Comparison of ENCODE assay signal across 9 cellular contexts in genomic region chr7:105014725-105015630, GRCh38. TPM values are rescaled to one million over a fixed set of nuclear protein-coding genes. Genes with fewer than 3 reads are reported as not detected.
DNase-seq lines count a peak whose midpoint lies in the region; ATAC-seq, FAIRE-seq and TF ChIP-seq lines count a peak whose summit lies in the region.
"Had no signal": no experiment of that assay in that cellular context is flagged by ENCODE, and none has a peak within 500 bp of the region (broad histone marks: within the 10 kb centered on the region; RNA-seq: fewer than 3 reads in every experiment).

No MANE protein-coding gene starts in this region.

- BruUV-seq in K562 (replicated peaks; lab: Mats Ljungman, UMichigan): TSS peak; percentile 42

- peak; percentile 64 for TF ChIP-seq POLR2A in K562 (conservative IDR thresholded peaks at IDR 0.05)

- DNase-seq in Daoy (ENCODE audit: low read depth) (peak; percentile 70), Karpas-422 (peak; percentile 80), K562 (ENCODE audit: extremely low read depth in 1 of 4, low spot score in 3 of 4) (peak; percentile 45 to 80 (median 66))

- H3K4me1 ChIP-seq in Karpas-422 (ENCODE audit: low read length) (peaks cover 61% of the 10 kb centered on the region), K562 (replicated peaks in 1 of 2; ENCODE audit: control insufficient read depth in 2 of 2, insufficient read depth in 2 of 2, low read length in 2 of 2) (peaks cover 7 to 21% of the 10 kb centered on the region in 2 experiments; a peak in 4 of 5 replicates), iPS-20b (ENCODE audit: insufficient read depth, low read length) (peaks cover 13% of the 10 kb centered on the region; the same call in 1 of the 2 replicates)

- peak overlapping the region; percentile 95 for H3K4me3 ChIP-seq in Karpas-422 (ENCODE audit: low read length)
- peak overlapping the region; percentile 78 for H3K4me3 ChIP-seq in K562
- peak overlapping the region; percentile 90 for H3K4me3 ChIP-seq in iPS-20b (ENCODE audit: low read length)
- H3K4me3 ChIP-seq in skin epidermis: peak overlapping the region; percentile 73 to 95 (median 89)

- peaks cover 38% of the 10 kb centered on the region for H3K36me3 Mint-ChIP-seq in T-helper 1 cell treated with Interleukin-12 subunit alpha and Interleukin-12 subunit beta and Interleukin-4 antibody, amounts not matched to agents 30 μg/mL and 1 μg/mL, for 36 hours (ENCODE audit: low read depth)

- H3K36me3 ChIP-seq in Karpas-422 (ENCODE audit: insufficient read depth, low read length) (peaks cover 14% of the 10 kb centered on the region; the same call in 1 of the 2 replicates), K562 (ENCODE audit: control insufficient read depth, insufficient read depth, low read length) (peaks cover 16% of the 10 kb centered on the region), iPS-20b (ENCODE audit: insufficient read depth, low read depth, low read length) (peaks cover 10% of the 10 kb centered on the region; the same call in 1 of the 2 replicates)

- peaks cover 3% of the 10 kb centered on the region for H3K27me3 Mint-ChIP-seq in T-helper 1 cell treated with Interleukin-12 subunit alpha and Interleukin-12 subunit beta and Interleukin-4 antibody, amounts not matched to agents 30 μg/mL and 1 μg/mL, for 36 hours (ENCODE audit: low read depth)

- peak; percentile 38 for ATAC-seq in K562
- ATAC-seq in GM19395 (IDR thresholded peaks at IDR 0.05; ENCODE audit: unreplicated experiment): no peak
- no peak for ATAC-seq in HG03135 (IDR thresholded peaks at IDR 0.05; ENCODE audit: unreplicated experiment)

- no peaks in the 10 kb centered on the region for H3K27me3 ChIP-seq in Karpas-422 (ENCODE audit: low read length)
- H3K27me3 ChIP-seq in K562 (ENCODE audit: control insufficient read depth in 2 of 2, insufficient read depth in 2 of 2, low read length in 2 of 2): no peaks in the 10 kb centered on the region
- no peaks in the 10 kb centered on the region for H3K27me3 ChIP-seq in iPS-20b (ENCODE audit: insufficient read depth, low read length)

- H3K79me2 ChIP-seq in Karpas-422 (ENCODE audit: low read length) (peaks cover 63% of the 10 kb centered on the region), K562 (ENCODE audit: control insufficient read depth, insufficient read depth, low read length) (peaks cover 95% of the 10 kb centered on the region)

- peaks cover 22% of the 10 kb centered on the region; the same call in 1 of the 2 replicates for H4K20me1 ChIP-seq in Karpas-422 (ENCODE audit: insufficient read depth, low read depth, low read length)
- peaks cover 21% of the 10 kb centered on the region for H4K20me1 ChIP-seq in K562 (replicated peaks; ENCODE audit: control insufficient read depth, insufficient read depth, low read length)

- 0 out of 6 replicates have a peak, but pooled peaks of 1 of the 3 experiments have one; percentile 3 for TF ChIP-seq CTCF in K562 (IDR thresholded peaks at IDR 0.05 in 2 of 3, conservative IDR thresholded peaks at IDR 0.05 in 1 of 3; ENCODE audit: insufficient read depth in 2 of 3, low read depth in 1 of 3, low read length in 3 of 3)

- peak overlapping the region; percentile 99 for H3K27ac Mint-ChIP-seq in T-helper 1 cell treated with Interleukin-12 subunit alpha and Interleukin-12 subunit beta and Interleukin-4 antibody, amounts not matched to agents 30 μg/mL and 1 μg/mL, for 36 hours

- H3K4me3 Mint-ChIP-seq in T-helper 1 cell treated with Interleukin-12 subunit alpha and Interleukin-12 subunit beta and Interleukin-4 antibody, amounts not matched to agents 30 μg/mL and 1 μg/mL, for 36 hours: peak overlapping the region; percentile 96

- under 1% methylated on average over 25 of the region's 25 CpGs for WGBS in K562 (ENCODE audit: insufficient coverage, low coverage, missing lambda C conversion rate)

- H3K4me1 Mint-ChIP-seq in T-helper 1 cell treated with Interleukin-12 subunit alpha and Interleukin-12 subunit beta and Interleukin-4 antibody, amounts not matched to agents 30 μg/mL and 1 μg/mL, for 36 hours (ENCODE audit: low read depth): peaks cover 23% of the 10 kb centered on the region

- no peaks in the 10 kb centered on the region for H3K9me2 ChIP-seq in Karpas-422 (replicated peaks; ENCODE audit: insufficient read depth, low read length)

- no peaks in the 10 kb centered on the region for H3K9me1 ChIP-seq in K562 (ENCODE audit: control insufficient read depth, insufficient read depth, low read length)

- TF ChIP-seq RAD21 in K562 (CRISPR knock-in tag; conservative IDR thresholded peaks at IDR 0.05 in 1 of 2, IDR thresholded peaks at IDR 0.05 in 1 of 2): no peak

- in situ Hi-C loops in K562 (cut with MboI): no loop called here

- peak overlapping the region; percentile 95 for H3K27ac ChIP-seq in Karpas-422 (ENCODE audit: low read length)
- H3K27ac ChIP-seq in K562 (ENCODE audit: extremely low read depth, low read depth, low read length): peak overlapping the region; percentile 98
- peak overlapping the region; percentile 67 for H3K27ac ChIP-seq in iPS-20b (ENCODE audit: low read length)
- H3K27ac ChIP-seq in skin epidermis: peak overlapping the region; percentile 92 to 100 (median 100)

- intact Hi-C loops in K562 (cut with micrococcal nuclease): loop anchor here (2.0 to 10.0 kb wide), 3 partner anchors 370 to 1096 kb away; partner anchors contain the start of genes PUS7 and SRPK2

- peak overlapping the region; percentile 90 for H3K4me2 ChIP-seq in Karpas-422 (ENCODE audit: low read depth, low read length, poor library complexity, severe bottlenecking)
- peak overlapping the region; percentile 95 for H3K4me2 ChIP-seq in K562 (ENCODE audit: insufficient read depth, low read length)

- peak overlapping the region; percentile 99 for H3K9ac ChIP-seq in Karpas-422 (ENCODE audit: low read length)
- H3K9ac ChIP-seq in K562 (ENCODE audit: insufficient read depth in 1 of 2, low read depth in 2 of 2, low read length in 2 of 2): peak overlapping the region; percentile 100
- H3K9ac ChIP-seq in iPS-20b (ENCODE audit: low read depth, low read length): peak overlapping the region; percentile 100

- peak; percentile 10 for TF ChIP-seq EP300 in K562 (IDR thresholded peaks at IDR 0.05; ENCODE audit: low read length)

- peak; percentile 32 for FAIRE-seq in K562 (lab: Jason Lieb, UNC)
- FAIRE-seq: endometrium had no signal

- H3K9me3 ChIP-seq in Karpas-422 (ENCODE audit: low read length) (no peaks in the 10 kb centered on the region), K562 (replicated peaks; ENCODE audit: control insufficient read depth, insufficient read depth, low read depth, low read length) (no peaks in the 10 kb centered on the region), iPS-20b (ENCODE audit: insufficient read depth, low read depth, low read length) (no peaks in the 10 kb centered on the region)

- POLR2A ChIA-PET in K562 (lab: Yijun Ruan, JAX): interaction anchor here (0.6 to 7.3 kb wide), 23 partner anchors 8 to 583 kb away, joined by 3 to 144 read pairs (median 4); no protein-coding TSS in a partner anchor

- CTCF ChIA-PET in K562 (lab: Yijun Ruan, JAX; ENCODE audit: low intra/inter-chr PET ratio): interaction anchor here (0.9 kb wide), 1 partner anchor 34 kb away, joined by 3 read pairs; no protein-coding TSS in a partner anchor

- H3K9me3 Mint-ChIP-seq in T-helper 1 cell treated with Interleukin-12 subunit alpha and Interleukin-12 subunit beta and Interleukin-4 antibody, amounts not matched to agents 30 μg/mL and 1 μg/mL, for 36 hours: no peaks in the 10 kb centered on the region

- H2AFZ ChIP-seq in Karpas-422 (ENCODE audit: low read length): peak overlapping the region; percentile 79; the same call in 1 of the 2 replicates
- peak overlapping the region; percentile 84 for H2AFZ ChIP-seq in K562 (ENCODE audit: low read depth, low read length)

TF ChIP-seq in K562, 482 proteins besides CTCF, POLR2A, EP300 and RAD21 (continues in another document):
- TF ChIP-seq ZBTB12 (CRISPR knock-in tag; IDR thresholded peaks at IDR 0.05) (no peak), SMAD2 (IDR thresholded peaks at IDR 0.05; ENCODE audit: low read depth, low read length) (no peak)

RNA-seq across cellular contexts. Expression of gene KMT2E, which starts 1.0 kb away (rescaled TPM):
- total RNA-seq in Daoy (2014; rRNA removed; shearing (Covaris generic)): 36.7 and 66.7 TPM in 2 replicates
- total RNA-seq in Karpas-422 (2014; rRNA removed; shearing (Covaris generic); ENCODE audit: low replicate concordance): 95.3 and 107 TPM in 2 replicates
- total RNA-seq in K562 (2011; cell fraction: chromatin; rRNA removed; ENCODE audit: low replicate concordance): 207 and 465 TPM in 2 replicates
- total RNA-seq in K562 (2011; cell fraction: nucleolus; rRNA removed): 88.1 and 130 TPM in 2 replicates
- 182 and 231 TPM in 2 replicates for total RNA-seq in K562 (2011; cell fraction: nucleoplasm; rRNA removed)
- total RNA-seq in K562 (2014; rRNA removed) (33.5 and 38.1 TPM in 2 replicates), K562 (2014; rRNA removed; fragmentation: Illumina TruSeq; extraction: Trizol) (41.7 and 46.6 TPM in 2 replicates), K562 (2015; rRNA removed; fragmentation: Illumina TruSeq; extraction: Trizol) (38.6 and 39.9 TPM in 2 replicates), K562 (2021) (48.1 and 55.3 TPM in 2 replicates)
- polyA plus RNA-seq in K562 (2011; rRNA removed) (11.1 and 14.5 TPM in 2 replicates), K562 (2014; fragmentation: Illumina TruSeq; extraction: Trizol) (33.8 and 38.7 TPM in 2 replicates), K562 (2014; fragmentation: Nextera tagmentation; extraction: Ambion mirVana) (10 to 100 TPM in 1 of 2 experiments, 1 to 10 TPM in 1; 8.9 to 15.9 TPM), K562 (2014; rRNA removed) (18.2 and 23.4 TPM in 2 replicates)
- 7.9 and 14.7 TPM in 2 replicates for polyA plus RNA-seq in K562 (2011; cell fraction: cytosol; rRNA removed)
- polyA plus RNA-seq in K562 (2011; cell fraction: nucleus; rRNA removed): 55.0 and 72.1 TPM in 2 replicates
- 26.5 and 30.8 TPM in 2 replicates for polyA plus RNA-seq in K562 (2012)
- 84.5 and 96.0 TPM in 2 replicates for polyA minus RNA-seq in K562 (2011; rRNA and poly(A)+ RNA removed)
- polyA minus RNA-seq in K562 (2011; cell fraction: cytosol; rRNA and poly(A)+ RNA removed): 28.8 and 34.0 TPM in 2 replicates
- polyA minus RNA-seq in K562 (2011; cell fraction: nucleus; rRNA and poly(A)+ RNA removed): 110 and 143 TPM in 2 replicates
